ENCODE assay signal across 8 cellular contexts in genomic region chr22:31947296-31947695, GRCh38. TPM values are rescaled to one million over a fixed set of nuclear protein-coding genes. Genes with fewer than 3 reads are reported as not detected.
DNase-seq lines count a peak whose midpoint lies in the region; ATAC-seq and TF ChIP-seq lines count a peak whose summit lies in the region.

No MANE protein-coding gene starts in this region.

- H4K20me1 ChIP-seq in MM.1S (ENCODE audit: insufficient read depth, low read length), result peaks cover 15% of the 10 kb centered on the region

- peaks cover 31% of the 10 kb centered on the region for H3K36me3 Mint-ChIP-seq in activated T-helper 1 cell treated with anti-CD3 and anti-CD28 coated beads, Interleukin-12 subunit alpha, Interleukin-12 subunit beta, Interleukin-2, Interleukin-4 antibody, amounts not matched to agents 30 ng/mL and 10 ng/mL and 1 ng/mL, durations not matched to agents 14 hours and 24 hours and 36 hours (ENCODE audit: low read depth)

- intact Hi-C loops in activated T-helper 1 cell treated with anti-CD3 and anti-CD28 coated beads, Interleukin-12 subunit alpha, Interleukin-12 subunit beta, Interleukin-2, Interleukin-4 antibody, amounts not matched to agents 30 ng/mL and 10 ng/mL and 1 ng/mL, durations not matched to agents 14 hours and 24 hours and 36 hours (cut with micrococcal nuclease), result loop anchor here (1.0 to 10.0 kb wide), 3 partner anchors 75 to 862 kb away; partner anchors contain the start of gene SMTN

- peaks cover 76% of the 10 kb centered on the region for H3K79me2 ChIP-seq in MM.1S (ENCODE audit: low read length)

- ATAC-seq in upper lobe of left lung (ENCODE audit: low FRiP score in 2 of 2), result no peak

- H3K27me3 Mint-ChIP-seq in activated T-helper 1 cell treated with anti-CD3 and anti-CD28 coated beads, Interleukin-12 subunit alpha, Interleukin-12 subunit beta, Interleukin-2, Interleukin-4 antibody, amounts not matched to agents 30 ng/mL and 10 ng/mL and 1 ng/mL, durations not matched to agents 14 hours and 24 hours and 36 hours (ENCODE audit: insufficient read depth), result no peaks in the 10 kb centered on the region

- peak overlapping the region; percentile 58 for H3K27ac Mint-ChIP-seq in activated T-helper 1 cell treated with anti-CD3 and anti-CD28 coated beads, Interleukin-12 subunit alpha, Interleukin-12 subunit beta, Interleukin-2, Interleukin-4 antibody, amounts not matched to agents 30 ng/mL and 10 ng/mL and 1 ng/mL, durations not matched to agents 14 hours and 24 hours and 36 hours

- TF ChIP-seq POLR2A in upper lobe of left lung (IDR thresholded peaks at IDR 0.05), result no peak

- H3K4me1 Mint-ChIP-seq in activated T-helper 1 cell treated with anti-CD3 and anti-CD28 coated beads, Interleukin-12 subunit alpha, Interleukin-12 subunit beta, Interleukin-2, Interleukin-4 antibody, amounts not matched to agents 30 ng/mL and 10 ng/mL and 1 ng/mL, durations not matched to agents 14 hours and 24 hours and 36 hours (ENCODE audit: low read depth), result peaks cover 36% of the 10 kb centered on the region

- no peaks in the 10 kb centered on the region for H3K9me3 Mint-ChIP-seq in activated T-helper 1 cell treated with anti-CD3 and anti-CD28 coated beads, Interleukin-12 subunit alpha, Interleukin-12 subunit beta, Interleukin-2, Interleukin-4 antibody, amounts not matched to agents 30 ng/mL and 10 ng/mL and 1 ng/mL, durations not matched to agents 14 hours and 24 hours and 36 hours

- TF ChIP-seq CTCF in MM.1S (IDR thresholded peaks at IDR 0.05; ENCODE audit: low read length), result peak; percentile 71
- TF ChIP-seq CTCF in upper lobe of left lung (IDR thresholded peaks at IDR 0.05), result peak in 5 of 6 experiments; percentile 23 to 68 (median 44)

- H3K4me1 ChIP-seq in MM.1S (ENCODE audit: low read length), result peaks cover 14% of the 10 kb centered on the region
- H3K4me1 ChIP-seq in upper lobe of left lung, result peaks cover 43 to 62% (median 48%) of the 10 kb centered on the region in 4 donors

- WGBS in upper lobe of left lung, 2 donors, result 10 to 14% methylated on average over 2 of the region's 2 CpGs

- H3K4me3 Mint-ChIP-seq in activated T-helper 1 cell treated with anti-CD3 and anti-CD28 coated beads, Interleukin-12 subunit alpha, Interleukin-12 subunit beta, Interleukin-2, Interleukin-4 antibody, amounts not matched to agents 30 ng/mL and 10 ng/mL and 1 ng/mL, durations not matched to agents 14 hours and 24 hours and 36 hours, result peak overlapping the region; percentile 55

- H3K36me3 ChIP-seq in MM.1S (replicated peaks; ENCODE audit: insufficient read depth, low read length) (peaks cover 5% of the 10 kb centered on the region; the same call in 1 of the 2 replicates), upper lobe of left lung (peaks cover 4 to 43% (median 5%) of the 10 kb centered on the region in 4 donors)

- no peak overlapping the region for H3K9ac ChIP-seq in MM.1S (ENCODE audit: low read length)

- no peaks in the 10 kb centered on the region for H3K9me3 ChIP-seq in MM.1S (replicated peaks; ENCODE audit: insufficient read depth, low read length)
- no peaks in the 10 kb centered on the region for H3K9me3 ChIP-seq in upper lobe of left lung

- no peak for TF ChIP-seq EP300 in upper lobe of left lung (IDR thresholded peaks at IDR 0.05)

- H3K9me2 ChIP-seq in MM.1S (replicated peaks; ENCODE audit: insufficient read depth, low read length), result no peaks in the 10 kb centered on the region

- no peak overlapping the region for H3K4me2 ChIP-seq in MM.1S (ENCODE audit: low read depth, low read length)

- H3K27me3 ChIP-seq in MM.1S (replicated peaks; ENCODE audit: insufficient read depth, low read length), result no peaks in the 10 kb centered on the region
- H3K27me3 ChIP-seq in upper lobe of left lung, result no peaks in the 10 kb centered on the region

- H3F3A ChIP-seq in MM.1S (ENCODE audit: insufficient read depth, low read length), result peaks cover 9% of the 10 kb centered on the region

- peak; percentile 11 for DNase-seq in NCI-H510A treated with DMSO at 0.1 percent for 48 hours (lab: John Stamatoyannopoulos, UW)
- no peak for DNase-seq in NCI-H510A (lab: John Stamatoyannopoulos, UW)
- peak; percentile 50 for DNase-seq in MM.1S
- peak; percentile 15 for DNase-seq in activated T-helper 1 cell treated with anti-CD3 and anti-CD28 coated beads, Interleukin-12 subunit alpha, Interleukin-12 subunit beta, Interleukin-2, Interleukin-4 antibody, amounts not matched to agents 30 ng/mL and 10 ng/mL and 1 ng/mL, durations not matched to agents 14 hours and 24 hours and 36 hours (ENCODE audit: low spot score)
- DNase-seq in iris pigment epithelial cell (ENCODE audit: low read depth), result peak; percentile 40
- DNase-seq in upper lobe of left lung, result no peak
- no peak for DNase-seq in stimulated activated CD4-positive, alpha-beta T cell treated with anti-CD3 and anti-CD28 coated beads, Interleukin-1b, Interleukin-23, amount 100 ng/mL, for 48 hours
- DNase-seq in effector CD8-positive, alpha-beta T cell (lab: John Stamatoyannopoulos, UW), result no peak

- no peak overlapping the region for H3K27ac ChIP-seq in MM.1S (ENCODE audit: low read length)
- H3K27ac ChIP-seq in upper lobe of left lung, result peak overlapping the region in 2 of 4 donors; percentile 95 to 98

- H3K4me3 ChIP-seq in MM.1S (ENCODE audit: low read length), result no peak overlapping the region
- H3K4me3 ChIP-seq in upper lobe of left lung, result peak overlapping the region in 1 of 4 donors; percentile 96

- no peak overlapping the region for H2AFZ ChIP-seq in MM.1S (ENCODE audit: low read length)

RNA-seq across cellular contexts. Expression of gene YWHAH, which starts 3.0 kb away (rescaled TPM):
- 128 and 139 TPM in 2 replicates for total RNA-seq in activated T-helper 1 cell treated with anti-CD3 and anti-CD28 coated beads, Interleukin-12 subunit alpha, Interleukin-12 subunit beta, Interleukin-2, Interleukin-4 antibody, amounts not matched to agents 30 ng/mL and 10 ng/mL and 1 ng/mL, durations not matched to agents 14 hours and 24 hours and 36 hours
- 100 to 1,000 TPM in 5 of 6 donors, 10 to 100 TPM in 1; 46.1 to 208 (median 164) TPM for total RNA-seq in upper lobe of left lung

Comparison
In these comparisons a context has a peak if more than half of its experiments do, and no peak if none do; other contexts are left out.
1. DNase-seq: peak in NCI-H510A treated with DMSO at 0.1 percent for 48 hours (single experiment), MM.1S (single experiment), activated T-helper 1 cell treated with anti-CD3 and anti-CD28 coated beads, Interleukin-12 subunit alpha, Interleukin-12 subunit beta, Interleukin-2, Interleukin-4 antibody, amounts not matched to agents 30 ng/mL and 10 ng/mL and 1 ng/mL, durations not matched to agents 14 hours and 24 hours and 36 hours (single experiment) and iris pigment epithelial cell (single experiment); none in NCI-H510A (single experiment), upper lobe of left lung (0 of 2), stimulated activated CD4-positive, alpha-beta T cell treated with anti-CD3 and anti-CD28 coated beads, Interleukin-1b, Interleukin-23, amount 100 ng/mL, for 48 hours (single experiment) and effector CD8-positive, alpha-beta T cell (single experiment).